ENCODE assay signal across 1 cellular context in the genomic region with DNA sequence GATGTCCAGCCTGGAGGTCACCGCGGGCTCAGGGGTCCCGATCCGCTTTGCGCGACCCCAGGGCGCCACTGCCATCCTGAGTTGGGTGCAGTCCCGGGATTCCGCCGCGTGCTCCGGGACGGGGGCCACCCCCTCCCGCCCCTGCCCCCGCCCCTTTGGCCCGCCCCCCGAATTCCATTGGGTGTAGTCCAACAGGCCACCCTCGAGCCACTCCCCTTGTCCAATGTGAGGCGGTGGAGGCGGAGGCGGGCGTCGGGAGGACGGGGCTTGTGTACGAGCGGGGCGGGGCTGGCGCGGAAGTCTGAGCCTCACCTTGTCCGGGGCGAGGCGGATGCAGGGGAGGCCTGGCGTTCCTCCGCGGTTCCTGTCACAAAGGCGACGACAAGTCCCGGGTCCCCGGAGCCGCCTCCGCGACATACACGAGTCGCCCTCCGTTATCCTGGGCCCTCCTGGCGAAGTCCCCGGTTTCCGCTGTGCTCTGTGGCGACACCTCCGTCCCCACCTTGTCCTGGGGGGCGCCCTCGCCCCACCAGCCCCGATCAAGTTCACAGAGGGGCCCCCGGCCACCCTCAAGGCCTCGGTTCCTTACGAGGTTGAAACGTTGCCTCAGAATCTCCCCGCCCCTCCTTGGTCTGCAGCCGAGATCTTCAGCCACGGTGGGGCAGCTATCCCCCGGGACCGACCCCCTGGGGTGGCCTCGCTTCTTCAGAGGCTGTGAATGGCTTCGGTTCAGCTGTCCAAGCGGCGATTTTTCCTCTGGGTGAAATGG.
TF ChIP-seq lines count a peak whose summit lies in the region.

No MANE protein-coding gene starts in this region.

TF ChIP-seq in HepG2, 621 proteins besides CTCF, POLR2A, EP300 and RAD21 (continued from another document and continues in another):
- TF ChIP-seq, protein P1, sequence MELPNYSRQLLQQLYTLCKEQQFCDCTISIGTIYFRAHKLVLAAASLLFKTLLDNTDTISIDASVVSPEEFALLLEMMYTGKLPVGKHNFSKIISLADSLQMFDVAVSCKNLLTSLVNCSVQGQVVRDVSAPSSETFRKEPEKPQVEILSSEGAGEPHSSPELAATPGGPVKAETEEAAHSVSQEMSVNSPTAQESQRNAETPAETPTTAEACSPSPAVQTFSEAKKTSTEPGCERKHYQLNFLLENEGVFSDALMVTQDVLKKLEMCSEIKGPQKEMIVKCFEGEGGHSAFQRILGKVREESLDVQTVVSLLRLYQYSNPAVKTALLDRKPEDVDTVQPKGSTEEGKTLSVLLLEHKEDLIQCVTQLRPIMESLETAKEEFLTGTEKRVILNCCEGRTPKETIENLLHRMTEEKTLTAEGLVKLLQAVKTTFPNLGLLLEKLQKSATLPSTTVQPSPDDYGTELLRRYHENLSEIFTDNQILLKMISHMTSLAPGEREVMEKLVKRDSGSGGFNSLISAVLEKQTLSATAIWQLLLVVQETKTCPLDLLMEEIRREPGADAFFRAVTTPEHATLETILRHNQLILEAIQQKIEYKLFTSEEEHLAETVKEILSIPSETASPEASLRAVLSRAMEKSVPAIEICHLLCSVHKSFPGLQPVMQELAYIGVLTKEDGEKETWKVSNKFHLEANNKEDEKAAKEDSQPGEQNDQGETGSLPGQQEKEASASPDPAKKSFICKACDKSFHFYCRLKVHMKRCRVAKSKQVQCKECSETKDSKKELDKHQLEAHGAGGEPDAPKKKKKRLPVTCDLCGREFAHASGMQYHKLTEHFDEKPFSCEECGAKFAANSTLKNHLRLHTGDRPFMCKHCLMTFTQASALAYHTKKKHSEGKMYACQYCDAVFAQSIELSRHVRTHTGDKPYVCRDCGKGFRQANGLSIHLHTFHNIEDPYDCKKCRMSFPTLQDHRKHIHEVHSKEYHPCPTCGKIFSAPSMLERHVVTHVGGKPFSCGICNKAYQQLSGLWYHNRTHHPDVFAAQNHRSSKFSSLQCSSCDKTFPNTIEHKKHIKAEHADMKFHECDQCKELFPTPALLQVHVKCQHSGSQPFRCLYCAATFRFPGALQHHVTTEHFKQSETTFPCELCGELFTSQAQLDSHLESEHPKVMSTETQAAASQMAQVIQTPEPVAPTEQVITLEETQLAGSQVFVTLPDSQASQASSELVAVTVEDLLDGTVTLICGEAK (IDR thresholded peaks at IDR 0.05), result no peak
- TF ChIP-seq, protein P1 (CRISPR knock-in tag; IDR thresholded peaks at IDR 0.05), result 0 out of 2 replicates have a peak, but pooled peaks have one; percentile 17
- TF ChIP-seq ETV6 (CRISPR knock-in tag; conservative IDR thresholded peaks at IDR 0.05) (no peak), FOXO1 (CRISPR knock-in tag; IDR thresholded peaks at IDR 0.05) (no peak), MXD4 (CRISPR knock-in tag; IDR thresholded peaks at IDR 0.05) (peak; percentile 33; the same call in 1 of the 2 replicates), ZNF879 (CRISPR knock-in tag; IDR thresholded peaks at IDR 0.05) (0 out of 2 replicates have a peak, but pooled peaks have one; percentile 62), CEBPG (CRISPR knock-in tag; IDR thresholded peaks at IDR 0.05) (no peak), HDAC2 (CRISPR knock-in tag; IDR thresholded peaks at IDR 0.05) (peak; percentile 6; the same call in 1 of the 2 replicates), TMF1 (CRISPR knock-in tag; IDR thresholded peaks at IDR 0.05; ENCODE audit: low read depth) (no peak), ZFX (CRISPR knock-in tag; IDR thresholded peaks at IDR 0.05; ENCODE audit: low read depth) (peak; percentile 80), ARNT (IDR thresholded peaks at IDR 0.05) (no peak), KLF9 (CRISPR knock-in tag; IDR thresholded peaks at IDR 0.05; ENCODE audit: low read depth) (no peak), XRCC5 (optimal IDR thresholded peaks at IDR 0.05; ENCODE audit: low read length) (peak; percentile 27), CHCHD3 (CRISPR knock-in tag; IDR thresholded peaks at IDR 0.05) (no peak), ZSCAN29 (CRISPR knock-in tag; conservative IDR thresholded peaks at IDR 0.05) (0 out of 2 replicates have a peak, but pooled peaks have one; percentile 26), TOPORS (CRISPR knock-in tag; IDR thresholded peaks at IDR 0.05) (no peak), ZMYM2 (CRISPR knock-in tag; IDR thresholded peaks at IDR 0.05) (no peak), PHF20 (CRISPR knock-in tag; IDR thresholded peaks at IDR 0.05) (no peak), CBX1 (IDR thresholded peaks at IDR 0.05; ENCODE audit: low read depth) (no peak), REPIN1 (CRISPR knock-in tag; IDR thresholded peaks at IDR 0.05; ENCODE audit: borderline replicate concordance, low read depth) (peak; percentile 15; the same call in 1 of the 2 replicates), KDM3A (CRISPR knock-in tag; IDR thresholded peaks at IDR 0.05; ENCODE audit: low read depth) (peak; percentile 51), SAP130 (CRISPR knock-in tag; IDR thresholded peaks at IDR 0.05; ENCODE audit: low read depth) (peak; percentile 91), TP53 (CRISPR knock-in tag; conservative IDR thresholded peaks at IDR 0.05) (no peak)
- TF ChIP-seq, protein P2, sequence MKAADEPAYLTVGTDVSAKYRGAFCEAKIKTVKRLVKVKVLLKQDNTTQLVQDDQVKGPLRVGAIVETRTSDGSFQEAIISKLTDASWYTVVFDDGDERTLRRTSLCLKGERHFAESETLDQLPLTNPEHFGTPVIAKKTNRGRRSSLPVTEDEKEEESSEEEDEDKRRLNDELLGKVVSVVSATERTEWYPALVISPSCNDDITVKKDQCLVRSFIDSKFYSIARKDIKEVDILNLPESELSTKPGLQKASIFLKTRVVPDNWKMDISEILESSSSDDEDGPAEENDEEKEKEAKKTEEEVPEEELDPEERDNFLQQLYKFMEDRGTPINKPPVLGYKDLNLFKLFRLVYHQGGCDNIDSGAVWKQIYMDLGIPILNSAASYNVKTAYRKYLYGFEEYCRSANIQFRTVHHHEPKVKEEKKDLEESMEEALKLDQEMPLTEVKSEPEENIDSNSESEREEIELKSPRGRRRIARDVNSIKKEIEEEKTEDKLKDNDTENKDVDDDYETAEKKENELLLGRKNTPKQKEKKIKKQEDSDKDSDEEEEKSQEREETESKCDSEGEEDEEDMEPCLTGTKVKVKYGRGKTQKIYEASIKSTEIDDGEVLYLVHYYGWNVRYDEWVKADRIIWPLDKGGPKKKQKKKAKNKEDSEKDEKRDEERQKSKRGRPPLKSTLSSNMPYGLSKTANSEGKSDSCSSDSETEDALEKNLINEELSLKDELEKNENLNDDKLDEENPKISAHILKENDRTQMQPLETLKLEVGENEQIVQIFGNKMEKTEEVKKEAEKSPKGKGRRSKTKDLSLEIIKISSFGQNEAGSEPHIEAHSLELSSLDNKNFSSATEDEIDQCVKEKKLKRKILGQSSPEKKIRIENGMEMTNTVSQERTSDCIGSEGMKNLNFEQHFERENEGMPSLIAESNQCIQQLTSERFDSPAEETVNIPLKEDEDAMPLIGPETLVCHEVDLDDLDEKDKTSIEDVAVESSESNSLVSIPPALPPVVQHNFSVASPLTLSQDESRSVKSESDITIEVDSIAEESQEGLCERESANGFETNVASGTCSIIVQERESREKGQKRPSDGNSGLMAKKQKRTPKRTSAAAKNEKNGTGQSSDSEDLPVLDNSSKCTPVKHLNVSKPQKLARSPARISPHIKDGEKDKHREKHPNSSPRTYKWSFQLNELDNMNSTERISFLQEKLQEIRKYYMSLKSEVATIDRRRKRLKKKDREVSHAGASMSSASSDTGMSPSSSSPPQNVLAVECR (CRISPR knock-in tag; IDR thresholded peaks at IDR 0.05; ENCODE audit: borderline replicate concordance), result peak; percentile 87; the same call in 1 of the 2 replicates
- TF ChIP-seq, protein P3, sequence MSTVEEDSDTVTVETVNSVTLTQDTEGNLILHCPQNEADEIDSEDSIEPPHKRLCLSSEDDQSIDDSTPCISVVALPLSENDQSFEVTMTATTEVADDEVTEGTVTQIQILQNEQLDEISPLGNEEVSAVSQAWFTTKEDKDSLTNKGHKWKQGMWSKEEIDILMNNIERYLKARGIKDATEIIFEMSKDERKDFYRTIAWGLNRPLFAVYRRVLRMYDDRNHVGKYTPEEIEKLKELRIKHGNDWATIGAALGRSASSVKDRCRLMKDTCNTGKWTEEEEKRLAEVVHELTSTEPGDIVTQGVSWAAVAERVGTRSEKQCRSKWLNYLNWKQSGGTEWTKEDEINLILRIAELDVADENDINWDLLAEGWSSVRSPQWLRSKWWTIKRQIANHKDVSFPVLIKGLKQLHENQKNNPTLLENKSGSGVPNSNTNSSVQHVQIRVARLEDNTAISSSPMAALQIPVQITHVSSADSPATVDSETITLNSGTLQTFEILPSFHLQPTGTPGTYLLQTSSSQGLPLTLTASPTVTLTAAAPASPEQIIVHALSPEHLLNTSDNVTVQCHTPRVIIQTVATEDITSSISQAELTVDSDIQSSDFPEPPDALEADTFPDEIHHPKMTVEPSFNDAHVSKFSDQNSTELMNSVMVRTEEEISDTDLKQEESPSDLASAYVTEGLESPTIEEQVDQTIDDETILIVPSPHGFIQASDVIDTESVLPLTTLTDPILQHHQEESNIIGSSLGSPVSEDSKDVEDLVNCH (CRISPR knock-in tag; IDR thresholded peaks at IDR 0.05), result 0 out of 2 replicates have a peak, but pooled peaks have one; percentile 72
- TF ChIP-seq, protein P4, sequence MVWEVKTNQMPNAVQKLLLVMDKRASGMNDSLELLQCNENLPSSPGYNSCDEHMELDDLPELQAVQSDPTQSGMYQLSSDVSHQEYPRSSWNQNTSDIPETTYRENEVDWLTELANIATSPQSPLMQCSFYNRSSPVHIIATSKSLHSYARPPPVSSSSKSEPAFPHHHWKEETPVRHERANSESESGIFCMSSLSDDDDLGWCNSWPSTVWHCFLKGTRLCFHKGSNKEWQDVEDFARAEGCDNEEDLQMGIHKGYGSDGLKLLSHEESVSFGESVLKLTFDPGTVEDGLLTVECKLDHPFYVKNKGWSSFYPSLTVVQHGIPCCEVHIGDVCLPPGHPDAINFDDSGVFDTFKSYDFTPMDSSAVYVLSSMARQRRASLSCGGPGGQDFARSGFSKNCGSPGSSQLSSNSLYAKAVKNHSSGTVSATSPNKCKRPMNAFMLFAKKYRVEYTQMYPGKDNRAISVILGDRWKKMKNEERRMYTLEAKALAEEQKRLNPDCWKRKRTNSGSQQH (CRISPR knock-in tag; IDR thresholded peaks at IDR 0.05; ENCODE audit: low read depth), result peak; percentile 30; the same call in 1 of the 2 replicates
- TF ChIP-seq, protein P5, sequence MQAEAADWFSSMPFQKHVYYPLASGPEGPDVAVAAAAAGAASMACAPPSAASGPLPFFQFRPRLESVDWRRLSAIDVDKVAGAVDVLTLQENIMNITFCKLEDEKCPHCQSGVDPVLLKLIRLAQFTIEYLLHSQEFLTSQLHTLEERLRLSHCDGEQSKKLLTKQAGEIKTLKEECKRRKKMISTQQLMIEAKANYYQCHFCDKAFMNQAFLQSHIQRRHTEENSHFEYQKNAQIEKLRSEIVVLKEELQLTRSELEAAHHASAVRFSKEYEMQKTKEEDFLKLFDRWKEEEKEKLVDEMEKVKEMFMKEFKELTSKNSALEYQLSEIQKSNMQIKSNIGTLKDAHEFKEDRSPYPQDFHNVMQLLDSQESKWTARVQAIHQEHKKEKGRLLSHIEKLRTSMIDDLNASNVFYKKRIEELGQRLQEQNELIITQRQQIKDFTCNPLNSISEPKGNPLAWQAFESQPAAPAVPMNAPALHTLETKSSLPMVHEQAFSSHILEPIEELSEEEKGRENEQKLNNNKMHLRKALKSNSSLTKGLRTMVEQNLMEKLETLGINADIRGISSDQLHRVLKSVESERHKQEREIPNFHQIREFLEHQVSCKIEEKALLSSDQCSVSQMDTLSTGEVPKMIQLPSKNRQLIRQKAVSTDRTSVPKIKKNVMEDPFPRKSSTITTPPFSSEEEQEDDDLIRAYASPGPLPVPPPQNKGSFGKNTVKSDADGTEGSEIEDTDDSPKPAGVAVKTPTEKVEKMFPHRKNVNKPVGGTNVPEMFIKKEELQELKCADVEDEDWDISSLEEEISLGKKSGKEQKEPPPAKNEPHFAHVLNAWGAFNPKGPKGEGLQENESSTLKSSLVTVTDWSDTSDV (CRISPR knock-in tag; IDR thresholded peaks at IDR 0.05), result 0 out of 2 replicates have a peak, but pooled peaks have one; percentile 64
- TF ChIP-seq, protein P6, sequence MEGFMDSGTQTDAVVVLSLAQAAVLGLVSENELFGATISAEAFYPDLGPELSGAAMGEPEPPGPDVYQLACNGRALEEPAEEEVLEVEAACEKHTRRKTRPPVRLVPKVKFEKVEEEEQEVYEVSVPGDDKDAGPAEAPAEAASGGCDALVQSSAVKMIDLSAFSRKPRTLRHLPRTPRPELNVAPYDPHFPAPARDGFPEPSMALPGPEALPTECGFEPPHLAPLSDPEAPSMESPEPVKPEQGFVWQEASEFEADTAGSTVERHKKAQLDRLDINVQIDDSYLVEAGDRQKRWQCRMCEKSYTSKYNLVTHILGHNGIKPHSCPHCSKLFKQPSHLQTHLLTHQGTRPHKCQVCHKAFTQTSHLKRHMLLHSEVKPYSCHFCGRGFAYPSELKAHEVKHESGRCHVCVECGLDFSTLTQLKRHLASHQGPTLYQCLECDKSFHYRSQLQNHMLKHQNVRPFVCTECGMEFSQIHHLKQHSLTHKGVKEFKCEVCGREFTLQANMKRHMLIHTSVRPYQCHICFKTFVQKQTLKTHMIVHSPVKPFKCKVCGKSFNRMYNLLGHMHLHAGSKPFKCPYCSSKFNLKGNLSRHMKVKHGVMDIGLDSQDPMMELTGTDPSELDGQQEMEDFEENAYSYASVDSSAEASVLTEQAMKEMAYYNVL (CRISPR knock-in tag; IDR thresholded peaks at IDR 0.05; ENCODE audit: borderline replicate concordance), result 0 out of 2 replicates have a peak, but pooled peaks have one; percentile 20
